Comparison of ENCODE assay signal across 15 cellular contexts in the genomic region with DNA sequence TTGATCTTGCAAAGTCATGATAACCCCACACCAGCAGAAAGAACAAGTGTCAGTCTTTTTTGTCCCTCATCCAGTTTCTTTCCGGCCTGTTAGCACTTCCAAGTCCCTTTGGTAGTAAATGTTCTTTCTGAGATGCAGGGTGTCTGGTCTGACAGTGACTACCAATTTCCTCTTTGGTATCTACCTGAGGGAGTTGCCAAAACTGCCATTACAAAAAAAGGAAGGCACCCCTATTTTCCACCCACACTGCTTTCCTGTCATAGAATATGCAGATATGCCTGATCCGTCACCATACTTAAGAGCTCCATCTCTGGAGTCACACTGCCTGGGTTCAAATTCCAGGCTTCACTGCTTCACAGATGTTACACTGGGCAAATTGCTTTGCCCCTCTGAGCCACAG.
DNase-seq lines count a peak whose midpoint lies in the region; ATAC-seq and TF ChIP-seq lines count a peak whose summit lies in the region.
"Had no signal": no experiment of that assay in that cellular context is flagged by ENCODE, and none has a peak within 500 bp of the region (broad histone marks: within the 10 kb centered on the region; RNA-seq: fewer than 3 reads in every experiment).

No MANE protein-coding gene starts in this region.

- no peaks in the 10 kb centered on the region for H3K9me2 ChIP-seq in SU-DHL-6 (replicated peaks; ENCODE audit: insufficient read depth, low read length)

- H2AFZ ChIP-seq in H9 (ENCODE audit: low read length), result no peak overlapping the region
- H2AFZ ChIP-seq in SU-DHL-6 (ENCODE audit: low read depth, low read length, severe bottlenecking), result peak overlapping the region; percentile 61

- H4K5ac ChIP-seq in H9 (ENCODE audit: insufficient read length, low read depth, low read length), result no peak overlapping the region
- no peak overlapping the region for H4K5ac ChIP-seq in mesendoderm (ENCODE audit: low read length)

- no peaks in the 10 kb centered on the region for H3K27me3 Mint-ChIP-seq in Caco-2 (ENCODE audit: insufficient read depth, unreplicated experiment)
- no peaks in the 10 kb centered on the region for H3K27me3 Mint-ChIP-seq in H9 (ENCODE audit: low read depth)

- DNase-seq in Caco-2, result no peak
- no peak for DNase-seq in H9
- DNase-seq in mesendoderm, result no peak
- DNase-seq in inferior parietal cortex (ENCODE audit: extremely low spot score), result no peak
- DNase-seq in C1 segment of cervical spinal cord (lab: John Stamatoyannopoulos, UW), result no peak
- DNase-seq in T-helper 2 cell, result no peak
- DNase-seq: activated CD4-positive, alpha-beta memory T cell treated with anti-CD3 and anti-CD28 coated beads, Interleukin-2, amount 10 ng/mL, durations not matched to agents 7 days and 5 days; hippocampal formation; left ventricle myocardium inferior; NCI-H1694; NCI-H510A; small intestine had no signal

- H4K20me1 ChIP-seq in H9 (ENCODE audit: control insufficient read depth, insufficient read depth, insufficient read length), result no peaks in the 10 kb centered on the region
- H4K20me1 ChIP-seq in SU-DHL-6 (ENCODE audit: low read depth, low read length), result no peaks in the 10 kb centered on the region

- H3K79me2 ChIP-seq in H9 (ENCODE audit: insufficient read depth, low read length), result no peaks in the 10 kb centered on the region
- no peaks in the 10 kb centered on the region for H3K79me2 ChIP-seq in SU-DHL-6 (ENCODE audit: insufficient read depth, low read length)
- no peaks in the 10 kb centered on the region for H3K79me2 ChIP-seq in mesendoderm (ENCODE audit: control insufficient read depth, insufficient read depth, low read length)

- H3K27ac ChIP-seq in H9 (ENCODE audit: insufficient read length, low read depth, low read length), result no peak overlapping the region
- H3K27ac ChIP-seq in SU-DHL-6 (ENCODE audit: low read depth, low read length), result peak overlapping the region; percentile 40
- peak overlapping the region; percentile 61 for H3K27ac ChIP-seq in mesendoderm (ENCODE audit: low read depth, low read length)
- H3K27ac ChIP-seq: left ventricle myocardium inferior, suprapubic skin had no signal

- intact Hi-C loops in Caco-2 (cut with micrococcal nuclease; ENCODE audit: unreplicated experiment), result loop anchor here (1.0 to 10.0 kb wide), 5 partner anchors 23 to 313 kb away; partner anchors contain the start of genes NR5A2 and ZNF281

- H3F3A ChIP-seq in SU-DHL-6 (ENCODE audit: insufficient read depth), result no peaks in the 10 kb centered on the region

- H2BK12ac ChIP-seq in H9 (ENCODE audit: insufficient read length, low read depth, low read length), result no peak overlapping the region

- TF ChIP-seq CTCF in Caco-2 (IDR thresholded peaks at IDR 0.05; ENCODE audit: insufficient read depth in 1 of 2, low read depth in 1 of 2, low read length in 1 of 2, severe bottlenecking in 1 of 2, unreplicated experiment in 1 of 2) (no peak), H9 (conservative IDR thresholded peaks at IDR 0.05) (no peak), SU-DHL-6 (IDR thresholded peaks at IDR 0.05; ENCODE audit: insufficient read depth, low read length, poor library complexity, severe bottlenecking) (no peak)

- H2BK15ac ChIP-seq in H9 (ENCODE audit: low read depth, low read length) (no peak overlapping the region), mesendoderm (replicated peaks; ENCODE audit: low read depth) (no peak overlapping the region)

- H3K14ac ChIP-seq in H9 (ENCODE audit: insufficient read depth, low read length), result no peak overlapping the region

- no peak for ATAC-seq in GM21360 (IDR thresholded peaks at IDR 0.05; ENCODE audit: unreplicated experiment)

- H3K9ac ChIP-seq in H9 (ENCODE audit: extremely low read depth, insufficient read length, low read length), result no peak overlapping the region
- H3K9ac ChIP-seq in SU-DHL-6 (ENCODE audit: low read length), result no peak overlapping the region
- H3K9ac ChIP-seq in mesendoderm (ENCODE audit: low read length), result no peak overlapping the region

- no TSS peak for BruUV-seq in Caco-2 (replicated peaks; lab: Mats Ljungman, UMichigan)

- no peaks in the 10 kb centered on the region for H3K36me3 Mint-ChIP-seq in Caco-2 (ENCODE audit: insufficient read depth, unreplicated experiment)
- H3K36me3 Mint-ChIP-seq in H9 (ENCODE audit: insufficient read depth in 1 of 3, low read depth in 3 of 3), result peaks cover 0 to 2% (median 0%) of the 10 kb centered on the region in 3 experiments; a peak in 3 of 7 replicates

- no peak overlapping the region for H3T11ph ChIP-seq in H9 (ENCODE audit: low read length)

- H3K4me2 ChIP-seq in H9 (ENCODE audit: insufficient read depth, insufficient read length, low read length), result no peak overlapping the region
- peak overlapping the region; percentile 48 for H3K4me2 ChIP-seq in SU-DHL-6 (ENCODE audit: low read depth, low read length, poor library complexity, severe bottlenecking)
- no peak overlapping the region for H3K4me2 ChIP-seq in mesendoderm (ENCODE audit: low read length)

- H3K23me2 ChIP-seq in H9 (ENCODE audit: insufficient read length, low read depth, low read length, poor library complexity, severe bottlenecking), result no peaks in the 10 kb centered on the region

- H3K27me3 ChIP-seq in Caco-2 (replicated peaks; ENCODE audit: control insufficient read depth, insufficient read depth, low read length) (no peaks in the 10 kb centered on the region), H9 (ENCODE audit: insufficient read depth, low read length) (no peaks in the 10 kb centered on the region), SU-DHL-6 (ENCODE audit: low read length) (no peaks in the 10 kb centered on the region), mesendoderm (ENCODE audit: insufficient read depth, low read length, poor library complexity) (no peaks in the 10 kb centered on the region)
- H3K27me3 ChIP-seq: suprapubic skin had no signal

- H3K4me1 Mint-ChIP-seq in Caco-2 (ENCODE audit: low read depth, unreplicated experiment) (peaks cover 34% of the 10 kb centered on the region), H9 (peaks cover 29 to 32% of the 10 kb centered on the region in 2 experiments)

- no peak overlapping the region for H2AK5ac ChIP-seq in H9 (ENCODE audit: insufficient read length, low read length)
- H2AK5ac ChIP-seq in mesendoderm (ENCODE audit: low read length), result no peak overlapping the region

- no peak overlapping the region for H4K8ac ChIP-seq in H9 (replicated peaks; ENCODE audit: insufficient read length, low read depth, low read length)
- H4K8ac ChIP-seq in mesendoderm (ENCODE audit: low read depth, low read length), result no peak overlapping the region

- H3K4me1 ChIP-seq in Caco-2 (peaks cover 37% of the 10 kb centered on the region), H9 (ENCODE audit: insufficient read depth, low read length) (peaks cover 4% of the 10 kb centered on the region; the same call in 1 of the 2 replicates), mesendoderm (ENCODE audit: control insufficient read depth, low read depth, low read length) (peaks cover 13% of the 10 kb centered on the region)
- H3K4me1 ChIP-seq: suprapubic skin had no signal

- H3K27ac Mint-ChIP-seq in Caco-2 (ENCODE audit: unreplicated experiment) (peak overlapping the region; percentile 83), H9 (peak overlapping the region; percentile 27 to 70 (median 67); a peak in 5 of 7 replicates)
- H3K27ac Mint-ChIP-seq: activated CD4-positive, alpha-beta memory T cell treated with anti-CD3 and anti-CD28 coated beads, Interleukin-2, amount 10 ng/mL, durations not matched to agents 7 days and 5 days had no signal

- H3K4ac ChIP-seq in H9 (ENCODE audit: low read depth, low read length), result no peak overlapping the region
- H3K4ac ChIP-seq in mesendoderm (ENCODE audit: low read depth, low read length), result no peak overlapping the region

- H3K9me3 ChIP-seq in Caco-2 (no peaks in the 10 kb centered on the region), H9 (ENCODE audit: control insufficient read depth, low read depth, low read length) (no peaks in the 10 kb centered on the region), SU-DHL-6 (ENCODE audit: insufficient read depth, low read length) (no peaks in the 10 kb centered on the region)
- H3K9me3 ChIP-seq: left ventricle myocardium inferior, suprapubic skin had no signal

- no peak overlapping the region for H3K23ac ChIP-seq in H9 (ENCODE audit: insufficient read length, low read depth, low read length)
- no peak overlapping the region for H3K23ac ChIP-seq in mesendoderm (ENCODE audit: low read length)

- no peaks in the 10 kb centered on the region for H3K79me1 ChIP-seq in H9 (ENCODE audit: insufficient read depth, low read depth, low read length, poor library complexity, severe bottlenecking)
- no peaks in the 10 kb centered on the region for H3K79me1 ChIP-seq in mesendoderm (ENCODE audit: low read length)

- H3K56ac ChIP-seq in H9 (ENCODE audit: insufficient read length, low read depth, low read length) (no peak overlapping the region), mesendoderm (ENCODE audit: low read length) (peak overlapping the region; percentile 17)

- no peak overlapping the region for H2BK20ac ChIP-seq in H9 (ENCODE audit: low read depth, low read length, poor library complexity, severe bottlenecking)

- H3K36me3 ChIP-seq in Caco-2 (ENCODE audit: control insufficient read depth, insufficient read depth, low read length) (no peaks in the 10 kb centered on the region), SU-DHL-6 (ENCODE audit: low read length) (no peaks in the 10 kb centered on the region), mesendoderm (ENCODE audit: control insufficient read depth, insufficient read depth, low read length) (no peaks in the 10 kb centered on the region)
- H3K36me3 ChIP-seq: left ventricle myocardium inferior, suprapubic skin had no signal

- no peak overlapping the region for H3K4me3 ChIP-seq in Caco-2 (ENCODE audit: low read depth, low read length)
- H3K4me3 ChIP-seq in SU-DHL-6 (ENCODE audit: insufficient read depth, low read length, poor library complexity, severe bottlenecking), result no peak overlapping the region
- H3K4me3 ChIP-seq in mesendoderm (ENCODE audit: low read length), result no peak overlapping the region
- H3K4me3 ChIP-seq: left ventricle myocardium inferior, suprapubic skin had no signal

- H3K4me3 Mint-ChIP-seq in Caco-2 (ENCODE audit: unreplicated experiment) (peak overlapping the region; percentile 38), H9 (no peak overlapping the region)
- H3K4me3 Mint-ChIP-seq: activated CD4-positive, alpha-beta memory T cell treated with anti-CD3 and anti-CD28 coated beads, Interleukin-2, amount 10 ng/mL, durations not matched to agents 7 days and 5 days had no signal

- H2BK5ac ChIP-seq in H9 (ENCODE audit: insufficient read length, low read length) (no peak overlapping the region), mesendoderm (ENCODE audit: low read length) (peak overlapping the region; percentile 23)

- CTCF ChIA-PET in Caco-2 (lab: Charles Lee), result no interaction called here

- POLR2A ChIA-PET in Caco-2 (lab: Charles Lee), result no interaction called here

- no CpG with 5 or more reads among the region's 2 CpGs for WGBS in H9 (ENCODE audit: extremely low coverage, insufficient read length, low lambda C conversion rate)
- WGBS in mesendoderm (ENCODE audit: extremely low coverage, insufficient coverage, low lambda C conversion rate), result no CpG with 5 or more reads among the region's 2 CpGs

- no peaks in the 10 kb centered on the region for H3K9me3 Mint-ChIP-seq in Caco-2 (ENCODE audit: unreplicated experiment)
- H3K9me3 Mint-ChIP-seq in H9, result no peaks in the 10 kb centered on the region; a peak in 1 of 5 replicates
- H3K9me3 Mint-ChIP-seq: activated CD4-positive, alpha-beta memory T cell treated with anti-CD3 and anti-CD28 coated beads, Interleukin-2, amount 10 ng/mL, durations not matched to agents 7 days and 5 days had no signal

- H2BK120ac ChIP-seq in H9 (ENCODE audit: low read depth, low read length, poor library complexity, severe bottlenecking) (no peak overlapping the region), mesendoderm (ENCODE audit: low read depth, low read length) (peak overlapping the region; percentile 88)

- H3K18ac ChIP-seq in H9 (ENCODE audit: insufficient read length, low read depth, low read length), result no peak overlapping the region
- H3K18ac ChIP-seq in mesendoderm (ENCODE audit: low read length), result peak overlapping the region; percentile 61

- no peak overlapping the region for H4K91ac ChIP-seq in H9 (ENCODE audit: insufficient read length, low read depth, low read length)
